In the genomic region with DNA sequence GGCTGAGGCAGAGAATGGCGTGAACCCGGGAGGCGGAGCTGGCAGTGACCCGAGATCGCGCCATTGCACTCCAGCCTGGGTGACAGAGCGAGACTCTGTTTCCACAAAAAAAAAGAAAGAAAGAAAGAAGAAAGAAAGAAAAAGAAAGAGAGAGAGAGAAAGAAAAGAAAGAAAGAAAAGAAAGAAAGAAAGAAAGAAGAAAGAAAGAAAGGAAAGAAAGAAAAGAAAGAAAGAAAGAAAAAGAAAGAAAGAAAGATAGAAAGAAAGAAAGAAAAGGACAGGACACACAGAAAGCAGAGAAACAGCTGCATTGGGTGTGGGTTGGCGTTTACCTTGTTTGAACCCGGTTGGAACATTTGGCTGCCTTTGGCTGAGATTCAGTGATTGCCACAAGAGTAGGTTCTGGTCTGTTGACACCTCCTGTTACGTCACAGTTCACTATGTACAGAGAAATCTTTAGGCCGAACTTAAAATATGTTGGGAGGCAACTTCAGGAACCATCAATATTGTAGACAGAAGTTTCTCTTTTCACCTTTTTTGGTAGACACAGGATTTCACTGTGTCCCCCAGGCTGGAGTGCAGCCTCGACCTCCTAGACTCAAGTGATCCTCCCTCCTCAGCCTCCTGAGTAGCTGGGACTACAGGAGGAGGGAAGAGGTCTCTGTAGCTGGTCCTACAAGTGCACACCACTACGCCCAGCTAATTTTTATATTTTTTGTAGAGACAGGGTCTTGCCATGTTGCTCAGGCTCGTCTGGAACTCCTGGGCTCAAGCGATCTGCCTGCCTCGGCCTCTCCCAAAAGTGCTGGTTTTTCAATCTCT, we compare ENCODE assay signal across 1 cellular context.
TF ChIP-seq lines count a peak whose summit lies in the region.

No MANE protein-coding gene starts in this region.

TF ChIP-seq in WTC11, 78 proteins besides CTCF, POLR2A, EP300 and RAD21 (continued from another document):
- TF ChIP-seq, protein P1, sequence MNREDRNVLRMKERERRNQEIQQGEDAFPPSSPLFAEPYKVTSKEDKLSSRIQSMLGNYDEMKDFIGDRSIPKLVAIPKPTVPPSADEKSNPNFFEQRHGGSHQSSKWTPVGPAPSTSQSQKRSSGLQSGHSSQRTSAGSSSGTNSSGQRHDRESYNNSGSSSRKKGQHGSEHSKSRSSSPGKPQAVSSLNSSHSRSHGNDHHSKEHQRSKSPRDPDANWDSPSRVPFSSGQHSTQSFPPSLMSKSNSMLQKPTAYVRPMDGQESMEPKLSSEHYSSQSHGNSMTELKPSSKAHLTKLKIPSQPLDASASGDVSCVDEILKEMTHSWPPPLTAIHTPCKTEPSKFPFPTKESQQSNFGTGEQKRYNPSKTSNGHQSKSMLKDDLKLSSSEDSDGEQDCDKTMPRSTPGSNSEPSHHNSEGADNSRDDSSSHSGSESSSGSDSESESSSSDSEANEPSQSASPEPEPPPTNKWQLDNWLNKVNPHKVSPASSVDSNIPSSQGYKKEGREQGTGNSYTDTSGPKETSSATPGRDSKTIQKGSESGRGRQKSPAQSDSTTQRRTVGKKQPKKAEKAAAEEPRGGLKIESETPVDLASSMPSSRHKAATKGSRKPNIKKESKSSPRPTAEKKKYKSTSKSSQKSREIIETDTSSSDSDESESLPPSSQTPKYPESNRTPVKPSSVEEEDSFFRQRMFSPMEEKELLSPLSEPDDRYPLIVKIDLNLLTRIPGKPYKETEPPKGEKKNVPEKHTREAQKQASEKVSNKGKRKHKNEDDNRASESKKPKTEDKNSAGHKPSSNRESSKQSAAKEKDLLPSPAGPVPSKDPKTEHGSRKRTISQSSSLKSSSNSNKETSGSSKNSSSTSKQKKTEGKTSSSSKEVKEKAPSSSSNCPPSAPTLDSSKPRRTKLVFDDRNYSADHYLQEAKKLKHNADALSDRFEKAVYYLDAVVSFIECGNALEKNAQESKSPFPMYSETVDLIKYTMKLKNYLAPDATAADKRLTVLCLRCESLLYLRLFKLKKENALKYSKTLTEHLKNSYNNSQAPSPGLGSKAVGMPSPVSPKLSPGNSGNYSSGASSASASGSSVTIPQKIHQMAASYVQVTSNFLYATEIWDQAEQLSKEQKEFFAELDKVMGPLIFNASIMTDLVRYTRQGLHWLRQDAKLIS (CRISPR knock-in tag; IDR thresholded peaks at IDR 0.05; ENCODE audit: borderline replicate concordance), result no peak
- no peak for TF ChIP-seq EMX1 (CRISPR knock-in tag; IDR thresholded peaks at IDR 0.05)
